Comparison of ENCODE assay signal across 18 cellular contexts in genomic region chr4:5784021-5784420, GRCh38.
DNase-seq lines count a peak whose midpoint lies in the region; ATAC-seq and TF ChIP-seq lines count a peak whose summit lies in the region.
"Had no signal": no experiment of that assay in that cellular context is flagged by ENCODE, and none has a peak within 500 bp of the region (broad histone marks: within the 10 kb centered on the region; RNA-seq: fewer than 3 reads in every experiment).

No MANE protein-coding gene starts in this region.

- no peak overlapping the region for H3K4me2 ChIP-seq in H9 (ENCODE audit: insufficient read depth, insufficient read length, low read length)
- H3K4me2 ChIP-seq: A549, GM23338 had no signal

- H3K4me3 ChIP-seq in sigmoid colon: no peak overlapping the region
- H3K4me3 ChIP-seq: A549, GM23338 had no signal

- H3K27ac ChIP-seq in H9 (ENCODE audit: insufficient read length, low read depth, low read length): no peak overlapping the region
- H3K27ac ChIP-seq in sigmoid colon: no peak overlapping the region
- H3K27ac ChIP-seq in RWPE1: no peak overlapping the region
- H3K27ac ChIP-seq: 22Rv1, A549, C4-2B had no signal

- H3K23ac ChIP-seq in H9 (ENCODE audit: insufficient read length, low read depth, low read length): no peak overlapping the region

- no peak overlapping the region for H3K4me3 Mint-ChIP-seq in activated CD8-positive, alpha-beta memory T cell treated with anti-CD3 and anti-CD28 coated beads, Interleukin-2, amount 10 ng/mL, durations not matched to agents 7 days and 5 days
- H3K4me3 Mint-ChIP-seq in H9: peak overlapping the region in 1 of 2 experiments; percentile 4; a peak in 1 of 5 replicates
- H3K4me3 Mint-ChIP-seq: CD4-positive, alpha-beta T cell; GM23338 had no signal

- H2BK15ac ChIP-seq in H9 (ENCODE audit: low read depth, low read length): no peak overlapping the region

- H3K79me2 ChIP-seq in H9 (ENCODE audit: insufficient read depth, low read length): 0 out of 2 replicates have a peak, but pooled peaks cover 2% of the 10 kb centered on the region

- no peaks in the 10 kb centered on the region for H4K20me1 ChIP-seq in H9 (ENCODE audit: control insufficient read depth, insufficient read depth, insufficient read length)

- H4K5ac ChIP-seq in H9 (ENCODE audit: insufficient read length, low read depth, low read length): no peak overlapping the region

- no peaks in the 10 kb centered on the region for H3K36me3 Mint-ChIP-seq in activated CD8-positive, alpha-beta memory T cell treated with anti-CD3 and anti-CD28 coated beads, Interleukin-2, amount 10 ng/mL, durations not matched to agents 7 days and 5 days
- peaks cover 32 to 40% (median 35%) of the 10 kb centered on the region in 3 experiments for H3K36me3 Mint-ChIP-seq in H9 (ENCODE audit: insufficient read depth in 1 of 3, low read depth in 3 of 3)

- no peak overlapping the region for H2BK120ac ChIP-seq in H9 (ENCODE audit: low read depth, low read length, poor library complexity, severe bottlenecking)

- TF ChIP-seq EP300 in sigmoid colon (IDR thresholded peaks at IDR 0.05): no peak

- H3K79me1 ChIP-seq in H9 (ENCODE audit: insufficient read depth, low read depth, low read length, poor library complexity, severe bottlenecking): no peaks in the 10 kb centered on the region

- H3T11ph ChIP-seq in H9 (ENCODE audit: low read length): no peak overlapping the region

- H4K91ac ChIP-seq in H9 (ENCODE audit: insufficient read length, low read depth, low read length): no peak overlapping the region

- no peak for TF ChIP-seq POLR2A in sigmoid colon (IDR thresholded peaks at IDR 0.05)

- no peaks in the 10 kb centered on the region for H3K23me2 ChIP-seq in H9 (ENCODE audit: insufficient read length, low read depth, low read length, poor library complexity, severe bottlenecking)

- H3K56ac ChIP-seq in H9 (ENCODE audit: insufficient read length, low read depth, low read length): no peak overlapping the region

- no peak overlapping the region for H2BK20ac ChIP-seq in H9 (ENCODE audit: low read depth, low read length, poor library complexity, severe bottlenecking)

- H3K9ac ChIP-seq in H9 (ENCODE audit: extremely low read depth, insufficient read length, low read length): no peak overlapping the region

- POLR2A ChIA-PET in RWPE1 (lab: Yijun Ruan, JAX; ENCODE audit: low non-redundant PET): interaction anchor here (0.6 kb wide), 1 partner anchor 46 kb away, joined by 3 read pairs; no protein-coding TSS in a partner anchor

- no peaks in the 10 kb centered on the region for H3K4me1 Mint-ChIP-seq in activated CD8-positive, alpha-beta memory T cell treated with anti-CD3 and anti-CD28 coated beads, Interleukin-2, amount 10 ng/mL, durations not matched to agents 7 days and 5 days
- peaks cover 15 to 16% of the 10 kb centered on the region in 2 experiments; a peak in 3 of 4 replicates for H3K4me1 Mint-ChIP-seq in H9

- no peaks in the 10 kb centered on the region for H3K9me3 ChIP-seq in H9 (ENCODE audit: control insufficient read depth, low read depth, low read length)
- no peaks in the 10 kb centered on the region for H3K9me3 ChIP-seq in sigmoid colon
- H3K9me3 ChIP-seq: A549, Caco-2 had no signal

- no CpG with 5 or more reads among the region's 6 CpGs for WGBS in H9 (ENCODE audit: extremely low coverage, insufficient read length, low lambda C conversion rate)
- WGBS in sigmoid colon, 2 donors: 78 to 87% methylated on average over 6 of the region's 6 CpGs

- DNase-seq in activated CD8-positive, alpha-beta memory T cell treated with anti-CD3 and anti-CD28 coated beads, Interleukin-2, amount 10 ng/mL, durations not matched to agents 7 days and 5 days: peak; percentile 3
- DNase-seq in activated CD8-positive, alpha-beta memory T cell treated with anti-CD3 and anti-CD28 coated beads for 24 hours: no peak
- DNase-seq in H9 (peak; percentile 14), left lobe of liver (ENCODE audit: low spot score) (peak; percentile 5), sigmoid colon (peak; percentile 24), RWPE1 (ENCODE audit: low spot score) (no peak), NAMALWA (ENCODE audit: low spot score) (no peak)
- DNase-seq in activated T-cell treated with anti-CD3 and anti-CD28 coated beads, Interleukin-2, amount 50 U/mL, for 1 hour: no peak
- DNase-seq: AML-193; Caco-2; CD4-positive, alpha-beta T cell; DMS79; GF-D8 had no signal

- TF ChIP-seq CTCF in H9 (conservative IDR thresholded peaks at IDR 0.05): no peak
- TF ChIP-seq CTCF in sigmoid colon (IDR thresholded peaks at IDR 0.05): no peak
- TF ChIP-seq CTCF in RWPE1 (conservative IDR thresholded peaks at IDR 0.05; ENCODE audit: low read depth): no peak

- no peak for ATAC-seq in activated CD8-positive, alpha-beta memory T cell treated with anti-CD3 and anti-CD28 coated beads, Interleukin-2, amount 10 ng/mL, durations not matched to agents 7 days and 5 days
- no peak for ATAC-seq in left lobe of liver
- ATAC-seq: A549, HCT116 had no signal

- CTCF ChIA-PET in activated CD8-positive, alpha-beta memory T cell treated with anti-CD3 and anti-CD28 coated beads, Interleukin-2, amount 10 ng/mL, durations not matched to agents 7 days and 5 days (lab: Charles Lee): no interaction called here
- CTCF ChIA-PET in RWPE1 (lab: Yijun Ruan, JAX): interaction anchor here (0.8 kb wide), 1 partner anchor 174 kb away, joined by 5 read pairs; no protein-coding TSS in a partner anchor

- intact Hi-C loops in sigmoid colon (cut with DNase I): no loop called here

- H3K14ac ChIP-seq in H9 (ENCODE audit: insufficient read depth, low read length): no peak overlapping the region

- H2BK5ac ChIP-seq in H9 (ENCODE audit: insufficient read length, low read length): no peak overlapping the region

- no peak overlapping the region for H3K27ac Mint-ChIP-seq in activated CD8-positive, alpha-beta memory T cell treated with anti-CD3 and anti-CD28 coated beads, Interleukin-2, amount 10 ng/mL, durations not matched to agents 7 days and 5 days
- H3K27ac Mint-ChIP-seq in H9: peak overlapping the region in 2 of 3 experiments; percentile 12 to 38; a peak in 1 of 7 replicates
- H3K27ac Mint-ChIP-seq: CD4-positive, alpha-beta T cell; GM23338 had no signal

- no peaks in the 10 kb centered on the region for H3K27me3 ChIP-seq in H9 (ENCODE audit: insufficient read depth, low read length)
- H3K27me3 ChIP-seq in sigmoid colon: no peaks in the 10 kb centered on the region

- H3K36me3 ChIP-seq in sigmoid colon: peaks cover 4 to 55% (median 19%) of the 10 kb centered on the region in 4 donors

- H3K4me1 ChIP-seq in H9 (ENCODE audit: insufficient read depth, low read length): no peaks in the 10 kb centered on the region
- no peaks in the 10 kb centered on the region for H3K4me1 ChIP-seq in sigmoid colon
- H3K4me1 ChIP-seq: A549, Caco-2 had no signal

- H3K27me3 Mint-ChIP-seq in activated CD8-positive, alpha-beta memory T cell treated with anti-CD3 and anti-CD28 coated beads, Interleukin-2, amount 10 ng/mL, durations not matched to agents 7 days and 5 days: no peaks in the 10 kb centered on the region
- H3K27me3 Mint-ChIP-seq in H9 (ENCODE audit: low read depth): no peaks in the 10 kb centered on the region
- H3K27me3 Mint-ChIP-seq: CD4-positive, alpha-beta T cell had no signal

- H4K8ac ChIP-seq in H9 (replicated peaks; ENCODE audit: insufficient read length, low read depth, low read length): no peak overlapping the region

- no peak overlapping the region for H2BK12ac ChIP-seq in H9 (ENCODE audit: insufficient read length, low read depth, low read length)

- no peak overlapping the region for H3K18ac ChIP-seq in H9 (ENCODE audit: insufficient read length, low read depth, low read length)

- no peak overlapping the region for H3K4ac ChIP-seq in H9 (ENCODE audit: low read depth, low read length)

- no peak overlapping the region for H2AK5ac ChIP-seq in H9 (ENCODE audit: insufficient read length, low read length)

- H3K9me3 Mint-ChIP-seq in activated CD8-positive, alpha-beta memory T cell treated with anti-CD3 and anti-CD28 coated beads, Interleukin-2, amount 10 ng/mL, durations not matched to agents 7 days and 5 days (ENCODE audit: low read depth): no peaks in the 10 kb centered on the region
- H3K9me3 Mint-ChIP-seq in H9: peaks cover 0 to 3% of the 10 kb centered on the region in 2 experiments; a peak in 2 of 5 replicates
- H3K9me3 Mint-ChIP-seq: CD4-positive, alpha-beta T cell; GM23338 had no signal

- no peak overlapping the region for H2AFZ ChIP-seq in H9 (ENCODE audit: low read length)
- H2AFZ ChIP-seq: GM23338 had no signal

Comparison
In these comparisons a context has a peak if more than half of its experiments do, and no peak if none do; other contexts are left out.
1. DNase-seq: peak in activated CD8-positive, alpha-beta memory T cell treated with anti-CD3 and anti-CD28 coated beads, Interleukin-2, amount 10 ng/mL, durations not matched to agents 7 days and 5 days (single experiment), H9 (single experiment), left lobe of liver (single experiment) and sigmoid colon (single experiment); none in activated CD8-positive, alpha-beta memory T cell treated with anti-CD3 and anti-CD28 coated beads for 24 hours (single experiment), activated T-cell treated with anti-CD3 and anti-CD28 coated beads, Interleukin-2, amount 50 U/mL, for 1 hour (single experiment), RWPE1 (single experiment) and NAMALWA (single experiment).